In the genomic region with DNA sequence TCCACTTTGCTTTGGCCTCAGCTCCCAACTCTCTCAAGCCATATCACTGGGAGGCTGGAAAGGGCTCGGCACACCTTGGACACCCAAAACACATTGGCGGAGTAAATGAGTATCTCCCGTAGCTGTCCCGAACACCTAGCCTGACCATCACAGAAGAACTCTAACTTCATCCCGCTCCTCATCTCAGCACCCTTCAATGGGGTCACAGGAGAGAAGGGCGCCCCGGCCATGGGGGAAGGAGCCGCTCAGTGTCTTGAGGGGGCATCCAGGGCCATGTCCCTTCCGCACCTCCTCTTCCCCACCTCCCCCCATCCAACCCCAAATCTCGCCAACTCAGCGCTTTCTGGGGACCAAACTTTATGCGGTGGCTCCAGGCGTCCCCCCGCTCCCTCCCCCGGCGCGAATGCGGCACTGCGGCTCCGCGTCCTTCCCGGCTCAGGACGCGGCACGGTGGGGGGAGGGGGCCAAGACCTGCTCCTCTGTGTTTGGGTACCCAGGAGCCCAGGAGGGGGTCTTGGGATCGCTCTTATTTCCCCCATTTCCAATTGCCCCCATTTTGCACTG, we compare ENCODE assay signal across 13 cellular contexts. TPM values are rescaled to one million over a fixed set of nuclear protein-coding genes. Genes with fewer than 3 reads are reported as not detected.
DNase-seq lines count a peak whose midpoint lies in the region; ATAC-seq, FAIRE-seq and TF ChIP-seq lines count a peak whose summit lies in the region.
"Had no signal": no experiment of that assay in that cellular context is flagged by ENCODE, and none has a peak within 500 bp of the region (broad histone marks: within the 10 kb centered on the region; RNA-seq: fewer than 3 reads in every experiment).

No MANE protein-coding gene starts in this region.

- no peak for TF ChIP-seq POLR2A in HepG2 (IDR thresholded peaks at IDR 0.05; ENCODE audit: insufficient read depth in 1 of 2, low read depth in 2 of 2, low read length in 2 of 2)

- in situ Hi-C loops in HepG2 (cut with HindIII; ENCODE audit: extremely low pct_ligation_motif_present, low pct_unique_long_range_greater_than_20kb), result loop anchor here (5.0 kb wide), 1 partner anchor 64 kb away; no protein-coding TSS in a partner anchor

- H3K4me3 ChIP-seq in A673 (ENCODE audit: low read depth, low read length, poor library complexity, severe bottlenecking) (peak overlapping the region; percentile 30), GM06990 (replicated peaks; ENCODE audit: low read depth, low read length) (0 out of 2 replicates have a peak overlapping the region, but pooled peaks have one; percentile 20), HepG2 (replicated peaks in 1 of 3; ENCODE audit: insufficient read depth in 1 of 3, low read depth in 2 of 3, low read length in 3 of 3) (peak overlapping the region in 2 of 3 experiments; percentile 40 to 62; a peak in 4 of 6 replicates)
- no peak overlapping the region for H3K4me3 ChIP-seq in CD8-positive, alpha-beta memory T cell (ENCODE audit: low read length)
- H3K4me3 ChIP-seq: ovary had no signal

- H3K4me2 ChIP-seq in HepG2 (ENCODE audit: low read depth, low read length), result peak overlapping the region; percentile 77

- peaks cover 25% of the 10 kb centered on the region for H3K27me3 ChIP-seq in A673 (replicated peaks; ENCODE audit: insufficient read depth, low read depth, low read length, poor library complexity)
- no peaks in the 10 kb centered on the region; the same call in 1 of the 2 replicates for H3K27me3 ChIP-seq in GM06990 (replicated peaks; ENCODE audit: control insufficient read depth, insufficient read depth, low read length)
- no peaks in the 10 kb centered on the region for H3K27me3 ChIP-seq in HepG2 (ENCODE audit: control insufficient read depth in 1 of 2, insufficient read depth in 2 of 2, low read length in 2 of 2)
- peaks cover 32% of the 10 kb centered on the region for H3K27me3 ChIP-seq in CD8-positive, alpha-beta memory T cell (ENCODE audit: insufficient read depth, low read length, poor library complexity, severe bottlenecking)
- H3K27me3 ChIP-seq: ovary had no signal

- H3K36me3 ChIP-seq in A673 (ENCODE audit: insufficient read depth, low read length, poor library complexity, severe bottlenecking) (no peaks in the 10 kb centered on the region), GM06990 (ENCODE audit: control insufficient read depth, insufficient read depth, low read length) (peaks cover 3% of the 10 kb centered on the region), HepG2 (replicated peaks in 1 of 2; ENCODE audit: control insufficient read depth in 1 of 2, insufficient read depth in 2 of 2, low read length in 2 of 2) (peaks cover 0 to 3% of the 10 kb centered on the region in 2 experiments; a peak in 3 of 5 replicates)
- H3K36me3 ChIP-seq in CD8-positive, alpha-beta memory T cell (ENCODE audit: insufficient read depth, low read length), result no peaks in the 10 kb centered on the region
- H3K36me3 ChIP-seq: ovary, Peyer's patch had no signal

- TF ChIP-seq EP300 in HepG2 (IDR thresholded peaks at IDR 0.05; ENCODE audit: low read depth in 2 of 2, low read length in 2 of 2), result no peak
- TF ChIP-seq EP300 in HepG2 (CRISPR knock-in tag; IDR thresholded peaks at IDR 0.05; ENCODE audit: borderline replicate concordance), result no peak

- FAIRE-seq in HepG2 (lab: Jason Lieb, UNC), result no peak
- FAIRE-seq: D721Med, endometrium had no signal

- H3K27ac ChIP-seq in A673 (ENCODE audit: low read depth, low read length, poor library complexity, severe bottlenecking), result no peak overlapping the region
- no peak overlapping the region for H3K27ac ChIP-seq in HepG2 (ENCODE audit: extremely low read length, insufficient read depth, low read length)
- no peak overlapping the region for H3K27ac ChIP-seq in CD8-positive, alpha-beta memory T cell (ENCODE audit: low read depth, low read length)
- H3K27ac ChIP-seq: ovary, Peyer's patch had no signal

- peaks cover 49% of the 10 kb centered on the region for H3K4me1 Mint-ChIP-seq in activated B cell treated with CpG ODN at 0.5 μM for 24 hours
- H3K4me1 Mint-ChIP-seq in activated CD8-positive, alpha-beta T cell treated with anti-CD3 and anti-CD28 coated beads for 36 hours (ENCODE audit: low read depth), result peaks cover 30% of the 10 kb centered on the region
- H3K4me1 Mint-ChIP-seq in CD8-positive, alpha-beta memory T cell, result peaks cover 34 to 49% (median 36%) of the 10 kb centered on the region in 3 donors

- H3K9me3 ChIP-seq in A673 (ENCODE audit: low read depth, low read length, poor library complexity, severe bottlenecking), result no peaks in the 10 kb centered on the region
- H3K9me3 ChIP-seq in HepG2 (ENCODE audit: low read length), result no peaks in the 10 kb centered on the region
- no peaks in the 10 kb centered on the region for H3K9me3 ChIP-seq in CD8-positive, alpha-beta memory T cell (ENCODE audit: low read length)

- peaks cover 3% of the 10 kb centered on the region for H3K9me3 Mint-ChIP-seq in activated B cell treated with CpG ODN at 0.5 μM for 24 hours
- H3K9me3 Mint-ChIP-seq in activated CD8-positive, alpha-beta T cell treated with anti-CD3 and anti-CD28 coated beads for 36 hours, result peaks cover 7% of the 10 kb centered on the region
- peaks cover 4 to 29% (median 23%) of the 10 kb centered on the region in 5 donors for H3K9me3 Mint-ChIP-seq in CD8-positive, alpha-beta memory T cell
- H3K9me3 Mint-ChIP-seq: activated naive CD8-positive, alpha-beta T cell treated with anti-CD3 and anti-CD28 coated beads, Interleukin-2, amount 10 ng/mL, durations not matched to agents 7 days and 5 days had no signal

- TF ChIP-seq CTCF in A673 (conservative IDR thresholded peaks at IDR 0.05; ENCODE audit: low read depth, low read length) (no peak), GM06990 (IDR thresholded peaks at IDR 0.05; ENCODE audit: insufficient read depth, low read length, poor library complexity, severe bottlenecking) (no peak), activated B cell treated with CpG ODN at 0.5 μM for 24 hours (IDR thresholded peaks at IDR 0.05) (no peak), HepG2 (CRISPR knock-in tag; IDR thresholded peaks at IDR 0.05) (no peak)
- TF ChIP-seq CTCF in activated CD8-positive, alpha-beta T cell treated with anti-CD3 and anti-CD28 coated beads for 36 hours (IDR thresholded peaks at IDR 0.05), result no peak

- peaks cover 9% of the 10 kb centered on the region for H3K4me1 ChIP-seq in A673 (ENCODE audit: insufficient read depth, low read length, poor library complexity, severe bottlenecking)
- H3K4me1 ChIP-seq in HepG2 (ENCODE audit: insufficient read depth, low read length), result peaks cover 47% of the 10 kb centered on the region
- peaks cover 25% of the 10 kb centered on the region for H3K4me1 ChIP-seq in CD8-positive, alpha-beta memory T cell (ENCODE audit: insufficient read depth, low read length)

- no peak overlapping the region for H2AFZ ChIP-seq in HepG2 (ENCODE audit: low read length)

- POLR2A ChIA-PET in A673 (lab: Charles Lee; ENCODE audit: low non-redundant PET) (no interaction called here), activated B cell treated with CpG ODN at 0.5 μM for 24 hours (lab: Charles Lee) (interaction anchor here (0.6 to 10.6 kb wide), 8 partner anchors 8 to 151 kb away, joined by 5 to 408 read pairs (median 7); a partner anchor contains a TSS), HepG2 (lab: Yijun Ruan, JAX) (interaction anchor here (0.7 to 1.8 kb wide), 5 partner anchors 7 to 178 kb away, joined by 3 to 7 read pairs (median 5); no protein-coding TSS in a partner anchor)
- POLR2A ChIA-PET in activated CD8-positive, alpha-beta T cell treated with anti-CD3 and anti-CD28 coated beads for 36 hours (lab: Charles Lee), result no interaction called here
- POLR2A ChIA-PET in CD8-positive, alpha-beta memory T cell (lab: Charles Lee), result no interaction called here

- peaks cover 7% of the 10 kb centered on the region; the same call in 1 of the 2 replicates for H4K20me1 ChIP-seq in HepG2 (ENCODE audit: insufficient read depth, low read length)

- H3K27ac Mint-ChIP-seq in activated B cell treated with CpG ODN at 0.5 μM for 24 hours, result no peak overlapping the region
- no peak overlapping the region for H3K27ac Mint-ChIP-seq in activated CD8-positive, alpha-beta T cell treated with anti-CD3 and anti-CD28 coated beads for 36 hours
- H3K27ac Mint-ChIP-seq in CD8-positive, alpha-beta memory T cell, result peak overlapping the region in 1 of 8 donors; percentile 46
- H3K27ac Mint-ChIP-seq: activated naive CD8-positive, alpha-beta T cell treated with anti-CD3 and anti-CD28 coated beads, Interleukin-2, amount 10 ng/mL, durations not matched to agents 7 days and 5 days had no signal

- peak overlapping the region; percentile 74 for H3K4me3 Mint-ChIP-seq in activated B cell treated with CpG ODN at 0.5 μM for 24 hours
- H3K4me3 Mint-ChIP-seq in activated CD8-positive, alpha-beta T cell treated with anti-CD3 and anti-CD28 coated beads for 36 hours, result no peak overlapping the region
- peak overlapping the region in 1 of 7 donors; percentile 54 for H3K4me3 Mint-ChIP-seq in CD8-positive, alpha-beta memory T cell

- peaks cover 5% of the 10 kb centered on the region for H3K27me3 Mint-ChIP-seq in activated B cell treated with CpG ODN at 0.5 μM for 24 hours
- peaks cover 56% of the 10 kb centered on the region for H3K27me3 Mint-ChIP-seq in activated CD8-positive, alpha-beta T cell treated with anti-CD3 and anti-CD28 coated beads for 36 hours
- H3K27me3 Mint-ChIP-seq in CD8-positive, alpha-beta memory T cell, result peaks cover 50 to 56% of the 10 kb centered on the region in 2 donors

- intact Hi-C loops in A673 (cut with micrococcal nuclease; ENCODE audit: unreplicated experiment) (no loop called here), activated B cell treated with CpG ODN at 0.5 μM for 24 hours (cut with micrococcal nuclease) (loop anchor here (5.0 kb wide), 3 partner anchors 74 to 874 kb away; a partner anchor contains a TSS), HepG2 (cut with micrococcal nuclease; ENCODE audit: unreplicated experiment) (loop anchor here (5.0 kb wide), 1 partner anchor 64 kb away; no protein-coding TSS in a partner anchor)
- intact Hi-C loops in activated CD8-positive, alpha-beta T cell treated with anti-CD3 and anti-CD28 coated beads for 36 hours (cut with micrococcal nuclease), result no loop called here

- H3K79me2 ChIP-seq in HepG2 (ENCODE audit: insufficient read depth, low read length), result no peaks in the 10 kb centered on the region

- DNase-seq in A673 (ENCODE audit: low spot score) (no peak), GM06990 (ENCODE audit: extremely low read depth, insufficient read length) (no peak), activated B cell treated with CpG ODN at 0.5 μM for 24 hours (no peak), HepG2 (ENCODE audit: low spot score) (no peak), NCI-H187 treated with DMSO at 0.1 percent for 48 hours (lab: John Stamatoyannopoulos, UW) (no peak)
- no peak for DNase-seq in activated CD8-positive, alpha-beta T cell treated with anti-CD3 and anti-CD28 coated beads for 36 hours
- no peak for DNase-seq in CD8-positive, alpha-beta memory T cell

- no peak overlapping the region; the same call in 1 of the 2 replicates for H3K9ac ChIP-seq in HepG2 (ENCODE audit: insufficient read depth, low read depth, low read length)

- H3K36me3 Mint-ChIP-seq in activated B cell treated with CpG ODN at 0.5 μM for 24 hours (ENCODE audit: low read depth), result peaks cover 17% of the 10 kb centered on the region
- H3K36me3 Mint-ChIP-seq in activated CD8-positive, alpha-beta T cell treated with anti-CD3 and anti-CD28 coated beads for 36 hours (ENCODE audit: low read depth), result peaks cover 10% of the 10 kb centered on the region
- H3K36me3 Mint-ChIP-seq in CD8-positive, alpha-beta memory T cell, result no peaks in the 10 kb centered on the region

- no peak for TF ChIP-seq RAD21 in HepG2 (CRISPR knock-in tag; IDR thresholded peaks at IDR 0.05)

- CTCF ChIA-PET in A673 (lab: Charles Lee) (interaction anchor here (0.9 kb wide), 1 partner anchor 31 kb away, joined by 3 read pairs; no protein-coding TSS in a partner anchor), activated B cell treated with CpG ODN at 0.5 μM for 24 hours (lab: Charles Lee) (interaction anchor here (0.9 to 1.1 kb wide), 2 partner anchors 31 to 179 kb away, joined by 3 to 5 read pairs; no protein-coding TSS in a partner anchor), HepG2 (lab: Yijun Ruan, JAX; ENCODE audit: low intra/inter-chr PET ratio, low total read pairs) (no interaction called here)
- CTCF ChIA-PET in activated CD8-positive, alpha-beta T cell treated with anti-CD3 and anti-CD28 coated beads for 36 hours (lab: Charles Lee), result no interaction called here
- CTCF ChIA-PET in CD8-positive, alpha-beta memory T cell (lab: Charles Lee), result no interaction called here

- TSS peak; percentile 32 for BruUV-seq in A673 (replicated peaks; lab: Mats Ljungman, UMichigan)
- no TSS peak for BruUV-seq in HepG2 (replicated peaks; lab: Mats Ljungman, UMichigan)

- WGBS in HepG2 (ENCODE audit: low lambda C conversion rate), result 59% methylated on average over 26 of the region's 26 CpGs

- ATAC-seq in activated B cell treated with CpG ODN at 0.5 μM for 24 hours (ENCODE audit: low read depth) (no peak), HepG2 (no peak), GM21737 (IDR thresholded peaks at IDR 0.05; ENCODE audit: unreplicated experiment) (no peak)
- ATAC-seq in activated CD8-positive, alpha-beta T cell treated with anti-CD3 and anti-CD28 coated beads for 36 hours, result no peak

RNA-seq across cellular contexts. Expression of a gene that starts 3.0 kb away (rescaled TPM):
- 6.4 and 6.7 TPM in 2 replicates for total RNA-seq in A673 (2021)
- total RNA-seq in activated B cell treated with CpG ODN at 0.5 μM for 24 hours, result 34.5 and 44.3 TPM in 2 replicates
- total RNA-seq in HepG2 (2016; rRNA removed; fragmentation: Illumina TruSeq; extraction: Trizol), result 0.24 and 0.29 TPM in 2 replicates
- total RNA-seq in HepG2 (2016; cell fraction: cytosol; rRNA removed; fragmentation: Illumina TruSeq; extraction: Trizol; ENCODE audit: low read depth), result 0.09 and 0.20 TPM in 2 replicates
- 0.10 and 0.35 TPM in 2 replicates for total RNA-seq in HepG2 (2016; cell fraction: insoluble cytoplasmic fraction; rRNA removed; fragmentation: Illumina TruSeq; extraction: Trizol)
- 0.34 TPM in 2 replicates for total RNA-seq in HepG2 (2016; cell fraction: membrane; rRNA removed; fragmentation: Illumina TruSeq; extraction: Trizol)
- total RNA-seq in HepG2 (2016; cell fraction: nucleus; rRNA removed; fragmentation: Illumina TruSeq; extraction: Trizol), result 0.66 and 0.81 TPM in 2 replicates
- 1.6 and 1.7 TPM in 2 replicates for polyA plus RNA-seq in HepG2 (2011; rRNA removed)
- 0.29 and 0.46 TPM in 2 replicates for polyA plus RNA-seq in HepG2 (2011; cell fraction: cytosol; rRNA removed)
- polyA plus RNA-seq in HepG2 (2011; cell fraction: nucleus; rRNA removed), result 13.3 and 15.9 TPM in 2 replicates
- 2.6 and 3.4 TPM in 2 replicates for polyA plus RNA-seq in HepG2 (2012)
- polyA plus RNA-seq in HepG2 (2016; cell fraction: cytosol; fragmentation: Illumina TruSeq; extraction: Trizol; ENCODE audit: low read depth), result 0.17 and 0.27 TPM in 2 replicates
- polyA plus RNA-seq in HepG2 (2016; cell fraction: insoluble cytoplasmic fraction; fragmentation: Illumina TruSeq; extraction: Trizol; ENCODE audit: low read depth), result 1.1 and 1.3 TPM in 2 replicates
- polyA plus RNA-seq in HepG2 (2016; cell fraction: membrane; fragmentation: Illumina TruSeq; extraction: Trizol; ENCODE audit: low read depth), result 0.78 and 1.2 TPM in 2 replicates
- 9.8 and 11.7 TPM in 2 replicates for polyA plus RNA-seq in HepG2 (2016; cell fraction: nucleus; fragmentation: Illumina TruSeq; extraction: Trizol; ENCODE audit: insufficient read depth, low read depth)
- 4.0 TPM in 1 of 2 replicates, not detected in the other for polyA minus RNA-seq in HepG2 (2011; rRNA and poly(A)+ RNA removed; ENCODE audit: low replicate concordance)
- polyA minus RNA-seq in HepG2 (2011; cell fraction: cytosol; rRNA and poly(A)+ RNA removed), result 0.62 and 0.79 TPM in 2 replicates
- 4.2 and 4.6 TPM in 2 replicates for polyA minus RNA-seq in HepG2 (2011; cell fraction: nucleus; rRNA and poly(A)+ RNA removed)
- total RNA-seq in activated CD8-positive, alpha-beta T cell treated with anti-CD3 and anti-CD28 coated beads for 36 hours, result under 1 TPM; 0.77 to 0.81 TPM
- under 1 TPM; 0.68 to 0.73 TPM for total RNA-seq in CD8-positive, alpha-beta memory T cell
- not detected for polyA plus RNA-seq in CD8-positive, alpha-beta memory T cell

RNA-seq across cellular contexts. Expression of a gene that starts 39.3 kb away (rescaled TPM):
- 0.47 and 0.63 TPM in 2 replicates for total RNA-seq in A673 (2021)
- 1.4 and 2.4 TPM in 2 replicates for total RNA-seq in activated B cell treated with CpG ODN at 0.5 μM for 24 hours
- total RNA-seq in HepG2 (2016; rRNA removed; fragmentation: Illumina TruSeq; extraction: Trizol), result not detected in 2 replicates
- not detected in 2 replicates for total RNA-seq in HepG2 (2016; cell fraction: cytosol; rRNA removed; fragmentation: Illumina TruSeq; extraction: Trizol; ENCODE audit: low read depth)
- not detected in 2 replicates for total RNA-seq in HepG2 (2016; cell fraction: insoluble cytoplasmic fraction; rRNA removed; fragmentation: Illumina TruSeq; extraction: Trizol)
- not detected in 2 replicates for total RNA-seq in HepG2 (2016; cell fraction: membrane; rRNA removed; fragmentation: Illumina TruSeq; extraction: Trizol)
- total RNA-seq in HepG2 (2016; cell fraction: nucleus; rRNA removed; fragmentation: Illumina TruSeq; extraction: Trizol), result not detected in 2 replicates
- not detected in 2 replicates for polyA plus RNA-seq in HepG2 (2011; rRNA removed)
- not detected in 2 replicates for polyA plus RNA-seq in HepG2 (2011; cell fraction: cytosol; rRNA removed)
- polyA plus RNA-seq in HepG2 (2011; cell fraction: nucleus; rRNA removed), result 0.10 and 0.14 TPM in 2 replicates
- 0.05 and 0.16 TPM in 2 replicates for polyA plus RNA-seq in HepG2 (2012)
- not detected in 2 replicates for polyA plus RNA-seq in HepG2 (2016; cell fraction: cytosol; fragmentation: Illumina TruSeq; extraction: Trizol; ENCODE audit: low read depth)
- not detected in 2 replicates for polyA plus RNA-seq in HepG2 (2016; cell fraction: insoluble cytoplasmic fraction; fragmentation: Illumina TruSeq; extraction: Trizol; ENCODE audit: low read depth)
- polyA plus RNA-seq in HepG2 (2016; cell fraction: membrane; fragmentation: Illumina TruSeq; extraction: Trizol; ENCODE audit: low read depth), result not detected in 2 replicates
- polyA plus RNA-seq in HepG2 (2016; cell fraction: nucleus; fragmentation: Illumina TruSeq; extraction: Trizol; ENCODE audit: insufficient read depth, low read depth), result not detected in 2 replicates
- not detected in 2 replicates for polyA minus RNA-seq in HepG2 (2011; rRNA and poly(A)+ RNA removed; ENCODE audit: low replicate concordance)
- polyA minus RNA-seq in HepG2 (2011; cell fraction: cytosol; rRNA and poly(A)+ RNA removed), result not detected in 2 replicates
- not detected in 2 replicates for polyA minus RNA-seq in HepG2 (2011; cell fraction: nucleus; rRNA and poly(A)+ RNA removed)
- total RNA-seq in activated CD8-positive, alpha-beta T cell treated with anti-CD3 and anti-CD28 coated beads for 36 hours, result 10 to 100 TPM; 18.3 to 20.0 TPM
- total RNA-seq in CD8-positive, alpha-beta memory T cell, result 10 to 100 TPM; 19.7 to 22.5 TPM
- polyA plus RNA-seq in CD8-positive, alpha-beta memory T cell, result 1.6 TPM

RNA-seq across cellular contexts. Expression of a gene that starts 50.1 kb away (rescaled TPM):
- 42.7 and 45.0 TPM in 2 replicates for total RNA-seq in A673 (2021)
- total RNA-seq in activated B cell treated with CpG ODN at 0.5 μM for 24 hours, result 66.9 and 79.5 TPM in 2 replicates
- total RNA-seq in HepG2 (2016; rRNA removed; fragmentation: Illumina TruSeq; extraction: Trizol), result 11.7 and 13.5 TPM in 2 replicates
- total RNA-seq in HepG2 (2016; cell fraction: cytosol; rRNA removed; fragmentation: Illumina TruSeq; extraction: Trizol; ENCODE audit: low read depth), result 1.7 and 2.8 TPM in 2 replicates
- total RNA-seq in HepG2 (2016; cell fraction: insoluble cytoplasmic fraction; rRNA removed; fragmentation: Illumina TruSeq; extraction: Trizol), result 11.7 and 13.1 TPM in 2 replicates
- total RNA-seq in HepG2 (2016; cell fraction: membrane; rRNA removed; fragmentation: Illumina TruSeq; extraction: Trizol), result 5.8 and 8.2 TPM in 2 replicates
- 7.5 and 8.1 TPM in 2 replicates for total RNA-seq in HepG2 (2016; cell fraction: nucleus; rRNA removed; fragmentation: Illumina TruSeq; extraction: Trizol)
- polyA plus RNA-seq in HepG2 (2011; rRNA removed), result 10.3 and 15.9 TPM in 2 replicates
- 10.6 and 16.6 TPM in 2 replicates for polyA plus RNA-seq in HepG2 (2011; cell fraction: cytosol; rRNA removed)
- polyA plus RNA-seq in HepG2 (2011; cell fraction: nucleus; rRNA removed), result 35.4 and 44.9 TPM in 2 replicates
- polyA plus RNA-seq in HepG2 (2012), result 8.7 and 11.8 TPM in 2 replicates
- polyA plus RNA-seq in HepG2 (2016; cell fraction: cytosol; fragmentation: Illumina TruSeq; extraction: Trizol; ENCODE audit: low read depth), result 1.6 and 2.2 TPM in 2 replicates
- polyA plus RNA-seq in HepG2 (2016; cell fraction: insoluble cytoplasmic fraction; fragmentation: Illumina TruSeq; extraction: Trizol; ENCODE audit: low read depth), result 12.2 and 13.2 TPM in 2 replicates
- polyA plus RNA-seq in HepG2 (2016; cell fraction: membrane; fragmentation: Illumina TruSeq; extraction: Trizol; ENCODE audit: low read depth), result 4.7 and 5.2 TPM in 2 replicates
- 17.3 and 19.8 TPM in 2 replicates for polyA plus RNA-seq in HepG2 (2016; cell fraction: nucleus; fragmentation: Illumina TruSeq; extraction: Trizol; ENCODE audit: insufficient read depth, low read depth)
- polyA minus RNA-seq in HepG2 (2011; rRNA and poly(A)+ RNA removed; ENCODE audit: low replicate concordance), result 20.5 and 64.7 TPM in 2 replicates
- 7.3 and 8.6 TPM in 2 replicates for polyA minus RNA-seq in HepG2 (2011; cell fraction: cytosol; rRNA and poly(A)+ RNA removed)
- polyA minus RNA-seq in HepG2 (2011; cell fraction: nucleus; rRNA and poly(A)+ RNA removed), result 14.4 and 16.1 TPM in 2 replicates
- total RNA-seq in activated CD8-positive, alpha-beta T cell treated with anti-CD3 and anti-CD28 coated beads for 36 hours, result 10 to 100 TPM; 50.9 to 52.3 TPM
- 10 to 100 TPM; 79.7 to 82.3 TPM for total RNA-seq in CD8-positive, alpha-beta memory T cell
- 95.5 TPM for polyA plus RNA-seq in CD8-positive, alpha-beta memory T cell

RNA-seq across cellular contexts. Expression of a gene that starts 58.0 kb away (rescaled TPM):
- total RNA-seq in A673 (2021) (143 and 155 TPM in 2 replicates), activated B cell treated with CpG ODN at 0.5 μM for 24 hours (58.8 and 65.5 TPM in 2 replicates), HepG2 (2016; rRNA removed; fragmentation: Illumina TruSeq; extraction: Trizol) (39.5 and 54.0 TPM in 2 replicates)
- 15.4 and 20.6 TPM in 2 replicates for total RNA-seq in HepG2 (2016; cell fraction: cytosol; rRNA removed; fragmentation: Illumina TruSeq; extraction: Trizol; ENCODE audit: low read depth)
- total RNA-seq in HepG2 (2016; cell fraction: insoluble cytoplasmic fraction; rRNA removed; fragmentation: Illumina TruSeq; extraction: Trizol), result 36.3 and 68.3 TPM in 2 replicates
- 13.4 and 21.6 TPM in 2 replicates for total RNA-seq in HepG2 (2016; cell fraction: membrane; rRNA removed; fragmentation: Illumina TruSeq; extraction: Trizol)
- 45.6 and 51.7 TPM in 2 replicates for total RNA-seq in HepG2 (2016; cell fraction: nucleus; rRNA removed; fragmentation: Illumina TruSeq; extraction: Trizol)
- polyA plus RNA-seq in HepG2 (2011; rRNA removed), result 17.4 and 18.6 TPM in 2 replicates
- 8.8 and 21.4 TPM in 2 replicates for polyA plus RNA-seq in HepG2 (2011; cell fraction: cytosol; rRNA removed)
- polyA plus RNA-seq in HepG2 (2011; cell fraction: nucleus; rRNA removed), result 130 and 225 TPM in 2 replicates
- polyA plus RNA-seq in HepG2 (2012), result 15.4 and 19.9 TPM in 2 replicates
- 6.4 and 7.1 TPM in 2 replicates for polyA plus RNA-seq in HepG2 (2016; cell fraction: cytosol; fragmentation: Illumina TruSeq; extraction: Trizol; ENCODE audit: low read depth)
- 26.1 and 31.2 TPM in 2 replicates for polyA plus RNA-seq in HepG2 (2016; cell fraction: insoluble cytoplasmic fraction; fragmentation: Illumina TruSeq; extraction: Trizol; ENCODE audit: low read depth)
- 9.7 and 12.0 TPM in 2 replicates for polyA plus RNA-seq in HepG2 (2016; cell fraction: membrane; fragmentation: Illumina TruSeq; extraction: Trizol; ENCODE audit: low read depth)
- polyA plus RNA-seq in HepG2 (2016; cell fraction: nucleus; fragmentation: Illumina TruSeq; extraction: Trizol; ENCODE audit: insufficient read depth, low read depth), result 109 and 111 TPM in 2 replicates
- polyA minus RNA-seq in HepG2 (2011; rRNA and poly(A)+ RNA removed; ENCODE audit: low replicate concordance), result 74.3 and 134 TPM in 2 replicates
- 24.6 and 41.4 TPM in 2 replicates for polyA minus RNA-seq in HepG2 (2011; cell fraction: cytosol; rRNA and poly(A)+ RNA removed)
- 12.1 and 19.6 TPM in 2 replicates for polyA minus RNA-seq in HepG2 (2011; cell fraction: nucleus; rRNA and poly(A)+ RNA removed)
- total RNA-seq in activated CD8-positive, alpha-beta T cell treated with anti-CD3 and anti-CD28 coated beads for 36 hours, result 100 to 1,000 TPM; 214 to 215 TPM
- 100 to 1,000 TPM; 154 to 160 TPM for total RNA-seq in CD8-positive, alpha-beta memory T cell
- polyA plus RNA-seq in CD8-positive, alpha-beta memory T cell, result 29.4 TPM

Comparison
In these comparisons a context has a peak if more than half of its experiments do, and no peak if none do; other contexts are left out.
1. CTCF ChIA-PET loops: an anchor here in A673 (0.9 kb wide) and activated B cell treated with CpG ODN at 0.5 μM for 24 hours (0.9 to 1.1 kb wide); none called in HepG2, activated CD8-positive, alpha-beta T cell treated with anti-CD3 and anti-CD28 coated beads for 36 hours and CD8-positive, alpha-beta memory T cell.
2. POLR2A ChIA-PET loops: an anchor here in activated B cell treated with CpG ODN at 0.5 μM for 24 hours (0.6 to 10.6 kb wide) and HepG2 (0.7 to 1.8 kb wide); none called in A673, activated CD8-positive, alpha-beta T cell treated with anti-CD3 and anti-CD28 coated beads for 36 hours and CD8-positive, alpha-beta memory T cell.
3. intact Hi-C loops: an anchor here in activated B cell treated with CpG ODN at 0.5 μM for 24 hours (5.0 kb wide) and HepG2 (5.0 kb wide); none called in A673 and activated CD8-positive, alpha-beta T cell treated with anti-CD3 and anti-CD28 coated beads for 36 hours.